8 cellular contexts compared by ENCODE assay signal in genomic region chr5:175796536-175797499, GRCh38.
DNase-seq lines count a peak whose midpoint lies in the region; ATAC-seq, FAIRE-seq and TF ChIP-seq lines count a peak whose summit lies in the region.

No MANE protein-coding gene starts in this region.

- in situ Hi-C loops in GM23248 (cut with MboI), result no loop called here

- no peak for FAIRE-seq in bronchial epithelial cell (lab: Jason Lieb, UNC)

- peak overlapping the region; percentile 38 for H3K4me2 ChIP-seq in GM23248 (ENCODE audit: unreplicated experiment)

- no peak for TF ChIP-seq EP300 in sigmoid colon (IDR thresholded peaks at IDR 0.05)

- intact Hi-C loops in sigmoid colon (cut with DNase I), result no loop called here

- H3K36me3 ChIP-seq in GM23248 (ENCODE audit: low read depth) (no peaks in the 10 kb centered on the region), bronchial epithelial cell (ENCODE audit: control insufficient read depth, insufficient read depth, low read length) (no peaks in the 10 kb centered on the region), sigmoid colon (no peaks in the 10 kb centered on the region)

- WGBS in GM23248 (ENCODE audit: low coverage in 1 of 2, low lambda C conversion rate in 2 of 2, missing lambda C conversion rate in 2 of 2), 2 experiments, result 7 to 10% methylated on average over 75 to 101 of the region's 108 CpGs
- WGBS in sigmoid colon, 2 donors, result 3 to 7% methylated on average over 108 of the region's 108 CpGs

- peak overlapping the region; percentile 30; the same call in 1 of the 2 replicates for H3K4me3 ChIP-seq in GM23248
- H3K4me3 ChIP-seq in bronchial epithelial cell (ENCODE audit: low read depth, low read length), result no peak overlapping the region
- peak overlapping the region in 2 of 4 donors; percentile 1 to 27 for H3K4me3 ChIP-seq in sigmoid colon

- DNase-seq in COLO829 (ENCODE audit: low spot score) (peak; percentile 34), GM23248 (peak; percentile 94), NCI-H1048 (lab: John Stamatoyannopoulos, UW) (peak; percentile 67), bronchial epithelial cell (ENCODE audit: low read depth) (peak; percentile 40), islet precursor cell (peak; percentile 95), sigmoid colon (no peak)
- DNase-seq in stimulated activated CD4-positive, alpha-beta T cell treated with anti-CD3 and anti-CD28 coated beads, Interleukin-1b, Interleukin-23, amount 100 ng/mL, for 1 hour (ENCODE audit: low read depth in 2 of 2), result peak; percentile 41 to 55

- H2AFZ ChIP-seq in GM23248, result no peak overlapping the region

- H3K9ac ChIP-seq in GM23248, result no peak overlapping the region

- TF ChIP-seq POLR2A in sigmoid colon (IDR thresholded peaks at IDR 0.05), result no peak

- H3K4me1 ChIP-seq in GM23248 (ENCODE audit: insufficient read depth), result no peaks in the 10 kb centered on the region
- peaks cover 0 to 13% (median 10%) of the 10 kb centered on the region in 4 donors for H3K4me1 ChIP-seq in sigmoid colon

- H3K79me2 ChIP-seq in GM23248 (ENCODE audit: insufficient read depth), result no peaks in the 10 kb centered on the region

- H3K9me3 ChIP-seq in GM23248 (ENCODE audit: low read depth) (no peaks in the 10 kb centered on the region), sigmoid colon (no peaks in the 10 kb centered on the region)

- TF ChIP-seq CTCF in bronchial epithelial cell (IDR thresholded peaks at IDR 0.05; ENCODE audit: insufficient read depth, low read length, severe bottlenecking) (no peak), sigmoid colon (IDR thresholded peaks at IDR 0.05) (no peak)

- peak; percentile 89 to 92 for ATAC-seq in activated CD4-positive, CD25-positive, alpha-beta regulatory T cell treated with anti-CD3 and anti-CD28 coated beads, Interleukin-2, amount 50 U/mL, for 24 hours

- no peaks in the 10 kb centered on the region for H4K20me1 ChIP-seq in GM23248 (ENCODE audit: insufficient read depth)

- H3F3A ChIP-seq in GM23248 (ENCODE audit: insufficient read depth), result no peaks in the 10 kb centered on the region

- H3K27me3 ChIP-seq in GM23248 (replicated peaks; ENCODE audit: insufficient read depth), result 0 out of 2 replicates have a peak, but pooled peaks cover 12% of the 10 kb centered on the region
- peaks cover 3% of the 10 kb centered on the region for H3K27me3 ChIP-seq in bronchial epithelial cell (ENCODE audit: control insufficient read depth, insufficient read depth, low read length)
- H3K27me3 ChIP-seq in sigmoid colon, result peaks cover 0 to 43% (median 4%) of the 10 kb centered on the region in 3 donors

- H3K27ac ChIP-seq in GM23248 (no peak overlapping the region), sigmoid colon (no peak overlapping the region)

- no peaks in the 10 kb centered on the region for H3K9me2 ChIP-seq in GM23248 (ENCODE audit: insufficient read depth)
